8 cellular contexts compared by ENCODE assay signal in the genomic region with DNA sequence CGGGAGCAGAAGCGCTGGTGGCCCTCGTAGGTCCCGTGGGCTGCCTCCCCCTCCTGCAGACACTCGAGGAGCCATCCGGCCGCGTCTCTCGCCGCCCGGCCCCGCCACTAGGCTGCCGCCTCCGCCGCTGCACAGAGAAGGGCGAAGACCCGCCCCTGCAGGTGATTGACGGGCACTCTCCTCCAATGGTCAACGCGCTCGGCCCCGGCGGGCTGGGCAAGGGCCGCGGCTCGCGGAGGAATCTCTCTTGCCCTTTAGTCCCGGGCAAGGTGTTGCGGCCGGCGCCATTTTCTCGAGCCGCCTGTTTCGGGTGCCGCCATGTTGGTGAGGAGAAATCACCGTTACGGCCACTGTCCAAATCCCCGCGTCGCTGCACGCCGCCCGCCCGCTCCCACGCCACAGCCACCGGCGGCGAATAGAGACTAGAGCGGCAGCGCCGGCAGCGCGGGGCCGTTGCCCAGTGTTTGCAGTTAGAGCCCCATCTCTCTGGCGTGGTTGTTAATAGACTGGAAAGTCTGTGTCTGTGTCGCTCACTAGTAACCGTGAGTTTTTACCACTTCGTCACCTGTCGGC. TPM values are rescaled to one million over a fixed set of nuclear protein-coding genes. Genes with fewer than 3 reads are reported as not detected.
DNase-seq lines count a peak whose midpoint lies in the region; ATAC-seq, FAIRE-seq and TF ChIP-seq lines count a peak whose summit lies in the region.

A gene with protein sequence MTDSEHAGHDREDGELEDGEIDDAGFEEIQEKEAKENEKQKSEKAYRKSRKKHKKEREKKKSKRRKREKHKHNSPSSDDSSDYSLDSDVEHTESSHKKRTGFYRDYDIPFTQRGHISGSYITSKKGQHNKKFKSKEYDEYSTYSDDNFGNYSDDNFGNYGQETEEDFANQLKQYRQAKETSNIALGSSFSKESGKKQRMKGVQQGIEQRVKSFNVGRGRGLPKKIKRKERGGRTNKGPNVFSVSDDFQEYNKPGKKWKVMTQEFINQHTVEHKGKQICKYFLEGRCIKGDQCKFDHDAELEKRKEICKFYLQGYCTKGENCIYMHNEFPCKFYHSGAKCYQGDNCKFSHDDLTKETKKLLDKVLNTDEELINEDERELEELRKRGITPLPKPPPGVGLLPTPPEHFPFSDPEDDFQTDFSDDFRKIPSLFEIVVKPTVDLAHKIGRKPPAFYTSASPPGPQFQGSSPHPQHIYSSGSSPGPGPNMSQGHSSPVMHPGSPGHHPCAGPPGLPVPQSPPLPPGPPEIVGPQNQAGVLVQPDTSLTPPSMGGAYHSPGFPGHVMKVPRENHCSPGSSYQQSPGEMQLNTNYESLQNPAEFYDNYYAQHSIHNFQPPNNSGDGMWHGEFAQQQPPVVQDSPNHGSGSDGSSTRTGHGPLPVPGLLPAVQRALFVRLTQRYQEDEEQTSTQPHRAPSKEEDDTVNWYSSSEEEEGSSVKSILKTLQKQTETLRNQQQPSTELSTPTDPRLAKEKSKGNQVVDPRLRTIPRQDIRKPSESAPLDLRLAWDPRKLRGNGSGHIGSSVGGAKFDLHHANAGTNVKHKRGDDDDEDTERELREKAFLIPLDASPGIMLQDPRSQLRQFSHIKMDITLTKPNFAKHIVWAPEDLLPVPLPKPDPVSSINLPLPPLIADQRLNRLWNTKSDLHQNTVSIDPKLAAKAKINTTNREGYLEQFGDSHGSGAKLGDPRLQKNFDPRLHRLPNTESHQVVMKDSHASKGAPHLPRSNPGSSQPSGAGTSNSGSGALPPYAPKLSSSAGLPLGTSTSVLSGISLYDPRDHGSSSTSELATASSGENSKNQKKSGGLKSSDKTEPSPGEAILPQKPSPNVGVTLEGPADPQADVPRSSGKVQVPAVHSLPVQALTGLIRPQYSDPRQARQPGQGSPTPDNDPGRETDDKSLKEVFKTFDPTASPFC (plus strand): TSS at position 284 of the 573 bp plus-strand sequence. CDS start 398 bp downstream, outside the sequence.

- no peaks in the 10 kb centered on the region for H3K27me3 ChIP-seq in keratinocyte (ENCODE audit: control insufficient read depth, extremely low read depth, insufficient read depth, low read length)

- no peaks in the 10 kb centered on the region for H3K9me1 ChIP-seq in keratinocyte (ENCODE audit: control insufficient read depth, extremely low read depth, insufficient read depth, low read length)

- H2AFZ ChIP-seq in keratinocyte (ENCODE audit: control insufficient read depth, low read length) = peak within 1 kb of the TSS; percentile 92

- H3K27ac ChIP-seq in keratinocyte (ENCODE audit: control insufficient read depth, insufficient read depth, low read length) = peak within 1 kb of the TSS; percentile 89

- no peaks in the 10 kb centered on the region for H3K9me3 ChIP-seq in keratinocyte (ENCODE audit: control insufficient read depth, low read depth, low read length)

- H3K36me3 ChIP-seq in keratinocyte (ENCODE audit: control insufficient read depth in 2 of 2, extremely low read depth in 1 of 2, insufficient read depth in 2 of 2, low read length in 2 of 2) = no peaks in the 10 kb centered on the region

- peak within 1 kb of the TSS; percentile 83 for H3K4me2 ChIP-seq in keratinocyte (ENCODE audit: control insufficient read depth, extremely low read depth, insufficient read depth, low read depth, low read length)

- H3K4me1 ChIP-seq in keratinocyte (ENCODE audit: control insufficient read depth, extremely low read depth, insufficient read depth, low read length) = no peaks in the 10 kb centered on the region

- dilution Hi-C loops in keratinocyte (cut with MboI; ENCODE audit: extremely low pct_ligation_motif_present, low sequenced_read_pairs) = no loop called here

- in situ Hi-C loops in GM18951 (cut with MboI; ENCODE audit: low sequenced_read_pairs, unreplicated experiment) = no loop called here

- H4K20me1 ChIP-seq in keratinocyte (ENCODE audit: control insufficient read depth, extremely low read depth, insufficient read depth, low read length) = no peaks in the 10 kb centered on the region

- H3K79me2 ChIP-seq in keratinocyte (ENCODE audit: control insufficient read depth, insufficient read depth, low read length) = no peaks in the 10 kb centered on the region

- TF ChIP-seq POLR2A in GM18951 (IDR thresholded peaks at IDR 0.05; ENCODE audit: extremely low read depth, insufficient read depth, insufficient read length) = peak; percentile 97

- H3K4me3 ChIP-seq in AG09309 (ENCODE audit: control insufficient read depth, low read depth, low read length) (peak within 1 kb of the TSS; percentile 79), keratinocyte (ENCODE audit: control insufficient read depth in 2 of 3, extremely low read depth in 1 of 3, insufficient read depth in 2 of 3, low read depth in 1 of 3, low read length in 3 of 3) (peak within 1 kb of the TSS; percentile 81 to 95 (median 94))

- peak; percentile 57 for FAIRE-seq in keratinocyte (lab: Jason Lieb, UNC)

- TF ChIP-seq CTCF in AG09309 (IDR thresholded peaks at IDR 0.05; ENCODE audit: control insufficient read depth, insufficient read depth, low read depth, low read length, missing control alignments) (peak; percentile 23), keratinocyte (optimal IDR thresholded peaks at IDR 0.05 in 1 of 3, IDR thresholded peaks at IDR 0.05 in 1 of 3, conservative IDR thresholded peaks at IDR 0.05 in 1 of 3; ENCODE audit: extremely low read depth in 1 of 3, insufficient read depth in 2 of 3, low read length in 3 of 3) (peak in 2 of 3 experiments; percentile 19 to 27)

- peak; percentile 97 for ATAC-seq in HG03196 (IDR thresholded peaks at IDR 0.05; ENCODE audit: unreplicated experiment)

- peak within 1 kb of the TSS; percentile 98 for H3K9ac ChIP-seq in keratinocyte (ENCODE audit: control insufficient read depth, extremely low read depth, insufficient read depth, low read length)

- DNase-seq in AG09309 (ENCODE audit: low read depth) (peak; percentile 98), NCI-H345 (lab: John Stamatoyannopoulos, UW) (peak; percentile 99), cerebellar cortex (ENCODE audit: low spot score) (peak; percentile 97), keratinocyte (ENCODE audit: low read depth, low spot score) (peak; percentile 52)
- peak; percentile 98 for DNase-seq in activated CD4-positive, CD25-positive, alpha-beta regulatory T cell treated with anti-CD3 and anti-CD28 coated beads, Interleukin-2, amount 50 U/mL, for 16 hours (ENCODE audit: low read depth, low spot score)
- peak; percentile 100 for DNase-seq in stimulated activated CD4-positive, alpha-beta T cell treated with anti-CD3 and anti-CD28 coated beads, Interleukin-15, amount 100 ng/mL, for 1 hour (ENCODE audit: low read depth in 1 of 2, low spot score in 1 of 2)

RNA-seq across cellular contexts. Expression of the gene that starts here (rescaled TPM):
- 0.51 to 1.0 TPM (median 0.75 TPM) in 3 replicates for polyA plus RNA-seq in keratinocyte
- polyA plus RNA-seq in keratinocyte (2011; ENCODE audit: low read depth) = 21.3 TPM
- 0.34 and 0.58 TPM in 2 replicates for polyA plus RNA-seq in keratinocyte (2011; cell fraction: cytosol; rRNA removed)
- 1.2 and 1.4 TPM in 2 replicates for polyA plus RNA-seq in keratinocyte (2011; cell fraction: nucleus; rRNA removed)
- polyA plus RNA-seq in keratinocyte (2012; ENCODE audit: low replicate concordance) = 1.3 and 5.9 TPM in 2 replicates
- 0.62 to 1.4 TPM (median 1.2 TPM) in 3 replicates for polyA minus RNA-seq in keratinocyte
- 0.38 TPM for polyA minus RNA-seq in keratinocyte (2011; cell fraction: cytosol; rRNA and poly(A)+ RNA removed)
- 0.74 and 2.3 TPM in 2 replicates for polyA minus RNA-seq in keratinocyte (2011; cell fraction: nucleus; rRNA and poly(A)+ RNA removed)

Comparison
In these comparisons a context has a peak if more than half of its experiments do, and no peak if none do; other contexts are left out.
1. Peak in every context shown above with its lines: DNase-seq, ATAC-seq, H3K4me3 ChIP-seq and H3K27ac ChIP-seq.